1 cellular context compared by ENCODE assay signal in genomic region chr22:45553333-45554039, GRCh38.
TF ChIP-seq lines count a peak whose summit lies in the region.

No MANE protein-coding gene starts in this region.

TF ChIP-seq in SK-N-SH, 30 proteins besides CTCF, POLR2A, EP300 and RAD21 (continued from another document):
- no peak for TF ChIP-seq ZBTB33 (IDR thresholded peaks at IDR 0.05; ENCODE audit: borderline replicate concordance, low read depth)
- no peak for TF ChIP-seq POLR2AphosphoS5 (IDR thresholded peaks at IDR 0.05; ENCODE audit: low read depth, low read length)
- no peak for TF ChIP-seq SIN3A (IDR thresholded peaks at IDR 0.05; ENCODE audit: borderline replicate concordance, low read depth, low read length)
- no peak for TF ChIP-seq USF2 (IDR thresholded peaks at IDR 0.05; ENCODE audit: borderline replicate concordance, low read depth, low read length)
- no peak for TF ChIP-seq TAF1 (IDR thresholded peaks at IDR 0.05; ENCODE audit: borderline replicate concordance, low read depth, low read length)
